In genomic region chr10:69629897-69630650, GRCh38 we compare ENCODE assay signal across 1 cellular context.
TF ChIP-seq lines count a peak whose summit lies in the region.

Gene FAM241B (plus strand): TSS chr10:69630247. CDS start chr10:69631744, 1,497 bp downstream.

TF ChIP-seq in A549, 52 proteins besides CTCF, POLR2A, EP300 and RAD21 (continued from another document):
- TF ChIP-seq MAX (IDR thresholded peaks at IDR 0.05) = peak; percentile 48
- no peak for TF ChIP-seq BHLHE40 (IDR thresholded peaks at IDR 0.05; ENCODE audit: low read depth, low read length)
- TF ChIP-seq HES2 (IDR thresholded peaks at IDR 0.05) = no peak
- no peak for TF ChIP-seq ZFP36 (IDR thresholded peaks at IDR 0.05; ENCODE audit: borderline replicate concordance, partially characterized antibody)
- TF ChIP-seq HDAC2 (IDR thresholded peaks at IDR 0.05) = no peak
- TF ChIP-seq CHD2 (IDR thresholded peaks at IDR 0.05; ENCODE audit: low read length, partially characterized antibody) = no peak
- no peak for TF ChIP-seq SREBF2 (IDR thresholded peaks at IDR 0.05)
- no peak for TF ChIP-seq MYC (IDR thresholded peaks at IDR 0.05; ENCODE audit: borderline replicate concordance, low read length)
- no peak for TF ChIP-seq RFX5 (IDR thresholded peaks at IDR 0.05)
- TF ChIP-seq HOXA7 (CRISPR knock-in tag; IDR thresholded peaks at IDR 0.05) = no peak
- no peak for TF ChIP-seq TP53 (CRISPR knock-in tag; IDR thresholded peaks at IDR 0.05)
